1 cellular context compared by ENCODE assay signal in the genomic region with DNA sequence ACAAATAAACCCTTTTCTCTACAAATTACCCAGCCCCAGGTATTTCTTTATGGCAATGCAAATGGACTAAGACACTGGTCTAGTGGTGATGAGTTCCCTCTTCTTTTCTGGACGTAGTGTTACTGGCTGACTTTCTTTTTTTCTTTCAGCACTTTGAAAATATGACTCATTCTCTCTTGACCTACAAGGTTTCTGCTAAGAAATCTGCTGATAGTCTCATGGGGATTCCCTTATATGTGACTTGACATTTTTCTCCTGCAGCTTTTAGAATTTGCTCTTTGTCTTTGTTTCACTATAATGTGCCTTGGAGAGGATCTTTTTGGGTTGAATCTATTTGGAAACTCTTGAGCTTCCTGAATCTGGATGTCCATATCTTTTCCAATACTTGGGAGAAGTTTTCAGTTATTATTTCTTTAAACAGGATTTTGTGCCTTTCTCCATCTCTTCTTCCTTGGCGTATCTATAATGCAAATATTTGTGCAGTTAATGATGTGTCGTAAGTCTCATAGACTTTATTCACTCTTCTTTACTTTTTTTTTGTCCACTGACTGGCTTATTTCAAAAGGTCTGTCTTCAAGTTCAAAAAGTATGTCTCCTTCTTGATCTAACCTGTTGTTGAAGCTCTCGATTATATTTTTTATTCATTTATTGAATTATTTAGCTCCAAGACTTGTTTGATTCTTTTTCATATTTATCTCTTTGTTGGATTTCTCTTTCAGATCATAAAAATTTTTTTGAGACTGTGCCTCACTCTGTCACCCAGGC.
TF ChIP-seq lines count a peak whose summit lies in the region.

No MANE protein-coding gene starts in this region.

TF ChIP-seq in K562, 482 proteins besides CTCF, POLR2A, EP300 and RAD21 (continued from another document and continues in another):
- no peak for TF ChIP-seq REST (CRISPR knock-in tag; IDR thresholded peaks at IDR 0.05; ENCODE audit: low read depth)
- TF ChIP-seq, protein P1, sequence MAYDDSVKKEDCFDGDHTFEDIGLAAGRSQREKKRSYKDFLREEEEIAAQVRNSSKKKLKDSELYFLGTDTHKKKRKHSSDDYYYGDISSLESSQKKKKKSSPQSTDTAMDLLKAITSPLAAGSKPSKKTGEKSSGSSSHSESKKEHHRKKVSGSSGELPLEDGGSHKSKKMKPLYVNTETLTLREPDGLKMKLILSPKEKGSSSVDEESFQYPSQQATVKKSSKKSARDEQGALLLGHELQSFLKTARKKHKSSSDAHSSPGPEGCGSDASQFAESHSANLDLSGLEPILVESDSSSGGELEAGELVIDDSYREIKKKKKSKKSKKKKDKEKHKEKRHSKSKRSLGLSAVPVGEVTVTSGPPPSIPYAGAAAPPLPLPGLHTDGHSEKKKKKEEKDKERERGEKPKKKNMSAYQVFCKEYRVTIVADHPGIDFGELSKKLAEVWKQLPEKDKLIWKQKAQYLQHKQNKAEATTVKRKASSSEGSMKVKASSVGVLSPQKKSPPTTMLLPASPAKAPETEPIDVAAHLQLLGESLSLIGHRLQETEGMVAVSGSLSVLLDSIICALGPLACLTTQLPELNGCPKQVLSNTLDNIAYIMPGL (CRISPR knock-in tag; IDR thresholded peaks at IDR 0.05): no peak
- peak; percentile 44; the same call in 1 of the 2 replicates for TF ChIP-seq EHMT2 (IDR thresholded peaks at IDR 0.05)
- no peak for TF ChIP-seq ETS2 (tag; IDR thresholded peaks at IDR 0.05; ENCODE audit: borderline replicate concordance, poor library complexity, severe bottlenecking)
- no peak for TF ChIP-seq ZBED1 (IDR thresholded peaks at IDR 0.05)
- TF ChIP-seq FOSL1 (tag; conservative IDR thresholded peaks at IDR 0.05): peak; percentile 69
- no peak for TF ChIP-seq GATA2 (CRISPR knock-in tag; IDR thresholded peaks at IDR 0.05)
- no peak for TF ChIP-seq THRA (IDR thresholded peaks at IDR 0.05)
- TF ChIP-seq CBFB (CRISPR knock-in tag; IDR thresholded peaks at IDR 0.05): no peak
- TF ChIP-seq DACH1 (IDR thresholded peaks at IDR 0.05; ENCODE audit: partially characterized antibody): no peak
- TF ChIP-seq TGIF2 (CRISPR knock-in tag; IDR thresholded peaks at IDR 0.05): no peak
- peak; percentile 7; the same call in 1 of the 2 replicates for TF ChIP-seq MAFK (IDR thresholded peaks at IDR 0.05; ENCODE audit: low read length)
- no peak for TF ChIP-seq FOXA1 (IDR thresholded peaks at IDR 0.05; ENCODE audit: borderline replicate concordance)
- no peak for TF ChIP-seq GMEB1 (CRISPR knock-in tag; IDR thresholded peaks at IDR 0.05)
- TF ChIP-seq MECOM (CRISPR knock-in tag; IDR thresholded peaks at IDR 0.05): no peak
- TF ChIP-seq MYC (IDR thresholded peaks at IDR 0.05; ENCODE audit: low read depth, low read length): no peak
- TF ChIP-seq MYC (CRISPR knock-in tag; IDR thresholded peaks at IDR 0.05; ENCODE audit: borderline replicate concordance, low read depth): no peak
- TF ChIP-seq JUND (IDR thresholded peaks at IDR 0.05; ENCODE audit: borderline replicate concordance, low read depth, low read length): peak; percentile 79
- TF ChIP-seq JUND (tag; IDR thresholded peaks at IDR 0.05; ENCODE audit: borderline replicate concordance, low read depth, low read length): peak; percentile 65; the same call in 2 of the 3 replicates
- no peak for TF ChIP-seq ZNF655 (CRISPR knock-in tag; IDR thresholded peaks at IDR 0.05)
- no peak for TF ChIP-seq CCAR2 (IDR thresholded peaks at IDR 0.05; ENCODE audit: low read depth, low read length)
- TF ChIP-seq GTF2A2 (tag; IDR thresholded peaks at IDR 0.05): no peak
- TF ChIP-seq, protein P2, sequence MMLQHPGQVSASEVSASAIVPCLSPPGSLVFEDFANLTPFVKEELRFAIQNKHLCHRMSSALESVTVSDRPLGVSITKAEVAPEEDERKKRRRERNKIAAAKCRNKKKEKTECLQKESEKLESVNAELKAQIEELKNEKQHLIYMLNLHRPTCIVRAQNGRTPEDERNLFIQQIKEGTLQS (IDR thresholded peaks at IDR 0.05): peak; percentile 79
- TF ChIP-seq, protein P2 (CRISPR knock-in tag; conservative IDR thresholded peaks at IDR 0.05): peak; percentile 36; the same call in 1 of the 2 replicates
- TF ChIP-seq, protein P3, sequence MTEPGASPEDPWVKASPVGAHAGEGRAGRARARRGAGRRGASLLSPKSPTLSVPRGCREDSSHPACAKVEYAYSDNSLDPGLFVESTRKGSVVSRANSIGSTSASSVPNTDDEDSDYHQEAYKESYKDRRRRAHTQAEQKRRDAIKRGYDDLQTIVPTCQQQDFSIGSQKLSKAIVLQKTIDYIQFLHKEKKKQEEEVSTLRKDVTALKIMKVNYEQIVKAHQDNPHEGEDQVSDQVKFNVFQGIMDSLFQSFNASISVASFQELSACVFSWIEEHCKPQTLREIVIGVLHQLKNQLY (CRISPR knock-in tag; conservative IDR thresholded peaks at IDR 0.05): no peak
- TF ChIP-seq ESRRA (IDR thresholded peaks at IDR 0.05; ENCODE audit: borderline replicate concordance, low read depth): no peak
- TF ChIP-seq MEF2D (tag; conservative IDR thresholded peaks at IDR 0.05; ENCODE audit: low read depth): no peak
- TF ChIP-seq DEAF1 (CRISPR knock-in tag; IDR thresholded peaks at IDR 0.05): no peak
- TF ChIP-seq HDGF (IDR thresholded peaks at IDR 0.05): no peak
- TF ChIP-seq TRIM28 (IDR thresholded peaks at IDR 0.05): peak; percentile 95
- TF ChIP-seq RBM39 (optimal IDR thresholded peaks at IDR 0.05; ENCODE audit: low read depth, low read length): no peak
- TF ChIP-seq HSF4 (CRISPR knock-in tag; IDR thresholded peaks at IDR 0.05; ENCODE audit: borderline replicate concordance): no peak
- no peak for TF ChIP-seq L3MBTL2 (IDR thresholded peaks at IDR 0.05)
- peak; percentile 67 to 84; a peak in 3 of 4 replicates for TF ChIP-seq TRIM24 (IDR thresholded peaks at IDR 0.05)
- no peak for TF ChIP-seq SMARCC2 (IDR thresholded peaks at IDR 0.05; ENCODE audit: low read depth)
- no peak for TF ChIP-seq MED1 (CRISPR knock-in tag; IDR thresholded peaks at IDR 0.05; ENCODE audit: borderline replicate concordance)
- TF ChIP-seq ZNF174 (CRISPR knock-in tag; IDR thresholded peaks at IDR 0.05): no peak
- TF ChIP-seq CBX5 (IDR thresholded peaks at IDR 0.05; ENCODE audit: borderline replicate concordance, low read depth): peak; percentile 95
- TF ChIP-seq SRSF7 (optimal IDR thresholded peaks at IDR 0.05; ENCODE audit: low read depth, low read length): no peak
- TF ChIP-seq ZNF507 (tag; conservative IDR thresholded peaks at IDR 0.05): no peak
- no peak for TF ChIP-seq HLTF (IDR thresholded peaks at IDR 0.05)
- TF ChIP-seq GATAD2B (IDR thresholded peaks at IDR 0.05; ENCODE audit: borderline replicate concordance): no peak
- no peak for TF ChIP-seq RBM14 (IDR thresholded peaks at IDR 0.05; ENCODE audit: borderline replicate concordance, insufficient read depth, low read depth, low read length)
- TF ChIP-seq SIN3A (IDR thresholded peaks at IDR 0.05; ENCODE audit: borderline replicate concordance in 2 of 2, control insufficient read depth in 1 of 2, low read depth in 2 of 2, low read length in 2 of 2): no peak
- TF ChIP-seq E2F8 (IDR thresholded peaks at IDR 0.05; ENCODE audit: low read depth, partially characterized antibody): no peak
- no peak for TF ChIP-seq THRB (CRISPR knock-in tag; conservative IDR thresholded peaks at IDR 0.05)
- TF ChIP-seq ZNF224 (CRISPR knock-in tag; IDR thresholded peaks at IDR 0.05): no peak
